In genomic region chr4:154807042-154807630, GRCh38 we compare ENCODE assay signal across 8 cellular contexts. TPM values are rescaled to one million over a fixed set of nuclear protein-coding genes. Genes with fewer than 3 reads are reported as not detected.
DNase-seq lines count a peak whose midpoint lies in the region; ATAC-seq and TF ChIP-seq lines count a peak whose summit lies in the region.

No MANE protein-coding gene starts in this region.

- no peaks in the 10 kb centered on the region for H3K27me3 Mint-ChIP-seq in activated CD8-positive, alpha-beta T cell treated with anti-CD3 and anti-CD28 coated beads for 36 hours
- H3K27me3 Mint-ChIP-seq in activated CD8-positive, alpha-beta T cell treated with anti-CD3 and anti-CD28 coated beads, Interleukin-2, amount 10 ng/mL, durations not matched to agents 7 days and 5 days (ENCODE audit: low read depth), result no peaks in the 10 kb centered on the region
- no peaks in the 10 kb centered on the region; the same call in 1 of the 2 replicates for H3K27me3 Mint-ChIP-seq in HFFc6 (ENCODE audit: insufficient read depth)
- peaks cover 3% of the 10 kb centered on the region for H3K27me3 Mint-ChIP-seq in activated CD4-positive, alpha-beta T cell treated with anti-CD3 and anti-CD28 coated beads for 36 hours

- no peaks in the 10 kb centered on the region for H3K4me1 Mint-ChIP-seq in activated CD8-positive, alpha-beta T cell treated with anti-CD3 and anti-CD28 coated beads for 36 hours (ENCODE audit: low read depth)
- no peaks in the 10 kb centered on the region for H3K4me1 Mint-ChIP-seq in activated CD8-positive, alpha-beta T cell treated with anti-CD3 and anti-CD28 coated beads, Interleukin-2, amount 10 ng/mL, durations not matched to agents 7 days and 5 days (ENCODE audit: low read depth)
- H3K4me1 Mint-ChIP-seq in HFFc6 (ENCODE audit: low read depth), result no peaks in the 10 kb centered on the region
- H3K4me1 Mint-ChIP-seq in activated CD4-positive, alpha-beta T cell treated with anti-CD3 and anti-CD28 coated beads for 36 hours, result no peaks in the 10 kb centered on the region

- H3K27ac ChIP-seq in colonic mucosa (no peak overlapping the region), ovary (no peak overlapping the region)

- no peak for ATAC-seq in activated CD8-positive, alpha-beta T cell treated with anti-CD3 and anti-CD28 coated beads for 36 hours
- no peak for ATAC-seq in activated CD8-positive, alpha-beta T cell treated with anti-CD3 and anti-CD28 coated beads, Interleukin-2, amount 10 ng/mL, durations not matched to agents 7 days and 5 days
- ATAC-seq in activated CD4-positive, alpha-beta T cell treated with anti-CD3 and anti-CD28 coated beads for 36 hours, result no peak

- CTCF ChIA-PET in activated CD8-positive, alpha-beta T cell treated with anti-CD3 and anti-CD28 coated beads for 36 hours (lab: Charles Lee), result interaction anchor here (1.1 to 1.5 kb wide), 5 partner anchors 11 to 980 kb away, joined by 3 to 5 read pairs (median 3); no protein-coding TSS in a partner anchor
- CTCF ChIA-PET in activated CD8-positive, alpha-beta T cell treated with anti-CD3 and anti-CD28 coated beads, Interleukin-2, amount 10 ng/mL, durations not matched to agents 7 days and 5 days (lab: Charles Lee), result interaction anchor here (0.9 to 1.6 kb wide), 6 partner anchors 254 to 980 kb away, joined by 3 to 6 read pairs (median 4); partner anchors contain the start of gene PLRG1
- CTCF ChIA-PET in activated CD4-positive, alpha-beta T cell treated with anti-CD3 and anti-CD28 coated beads for 36 hours (lab: Charles Lee), result interaction anchor here (0.6 to 1.9 kb wide), 7 partner anchors 10 to 1144 kb away, joined by 3 to 6 read pairs (median 4); no protein-coding TSS in a partner anchor

- H3K4me1 ChIP-seq in colonic mucosa, result no peaks in the 10 kb centered on the region
- no peaks in the 10 kb centered on the region for H3K4me1 ChIP-seq in ovary (ENCODE audit: insufficient read depth)

- intact Hi-C loops in activated CD8-positive, alpha-beta T cell treated with anti-CD3 and anti-CD28 coated beads for 36 hours (cut with micrococcal nuclease), result no loop called here
- intact Hi-C loops in colonic mucosa (cut with DNase I), result loop anchor here (10.0 kb wide), 1 partner anchor 568 kb away; the partner anchor contains the start of gene MAP9
- intact Hi-C loops in ovary (cut with DNase I), result no loop called here
- intact Hi-C loops in activated CD4-positive, alpha-beta T cell treated with anti-CD3 and anti-CD28 coated beads for 36 hours (cut with DNase I, micrococcal nuclease), result loop anchor here (1.0 to 5.0 kb wide), 5 partner anchors 545 to 980 kb away; no protein-coding TSS in a partner anchor

- no peak overlapping the region for H3K4me3 Mint-ChIP-seq in activated CD8-positive, alpha-beta T cell treated with anti-CD3 and anti-CD28 coated beads for 36 hours
- no peak overlapping the region for H3K4me3 Mint-ChIP-seq in activated CD8-positive, alpha-beta T cell treated with anti-CD3 and anti-CD28 coated beads, Interleukin-2, amount 10 ng/mL, durations not matched to agents 7 days and 5 days
- peak overlapping the region; percentile 73 for H3K4me3 Mint-ChIP-seq in HFFc6
- no peak overlapping the region for H3K4me3 Mint-ChIP-seq in activated CD4-positive, alpha-beta T cell treated with anti-CD3 and anti-CD28 coated beads for 36 hours

- peak; percentile 71 for TF ChIP-seq CTCF in activated CD8-positive, alpha-beta T cell treated with anti-CD3 and anti-CD28 coated beads for 36 hours (IDR thresholded peaks at IDR 0.05)
- peak; percentile 89 for TF ChIP-seq CTCF in HFFc6 (IDR thresholded peaks at IDR 0.05)
- peak; percentile 29 for TF ChIP-seq CTCF in colonic mucosa (IDR thresholded peaks at IDR 0.05)
- TF ChIP-seq CTCF in ovary (IDR thresholded peaks at IDR 0.05), result peak in 2 of 3 donors; percentile 9 to 27

- H3K9me3 ChIP-seq in colonic mucosa (no peaks in the 10 kb centered on the region), ovary (no peaks in the 10 kb centered on the region)

- H3K27me3 ChIP-seq in colonic mucosa (no peaks in the 10 kb centered on the region), ovary (no peaks in the 10 kb centered on the region)

- no peaks in the 10 kb centered on the region for H3K36me3 Mint-ChIP-seq in activated CD8-positive, alpha-beta T cell treated with anti-CD3 and anti-CD28 coated beads for 36 hours (ENCODE audit: low read depth)
- H3K36me3 Mint-ChIP-seq in activated CD8-positive, alpha-beta T cell treated with anti-CD3 and anti-CD28 coated beads, Interleukin-2, amount 10 ng/mL, durations not matched to agents 7 days and 5 days (ENCODE audit: low read depth), result no peaks in the 10 kb centered on the region
- H3K36me3 Mint-ChIP-seq in HFFc6 (ENCODE audit: low read depth), result no peaks in the 10 kb centered on the region
- H3K36me3 Mint-ChIP-seq in activated CD4-positive, alpha-beta T cell treated with anti-CD3 and anti-CD28 coated beads for 36 hours (ENCODE audit: low read depth), result no peaks in the 10 kb centered on the region

- H3K9ac ChIP-seq in colonic mucosa (ENCODE audit: low read depth in 2 of 2, low read length in 2 of 2), result no peak overlapping the region

- no peaks in the 10 kb centered on the region for H3K36me3 ChIP-seq in colonic mucosa
- no peaks in the 10 kb centered on the region for H3K36me3 ChIP-seq in ovary

- TF ChIP-seq EP300 in ovary (IDR thresholded peaks at IDR 0.05), result no peak

- DNase-seq in activated CD8-positive, alpha-beta T cell treated with anti-CD3 and anti-CD28 coated beads for 36 hours, result no peak
- DNase-seq in activated CD8-positive, alpha-beta T cell treated with anti-CD3 and anti-CD28 coated beads, Interleukin-2, amount 10 ng/mL, durations not matched to agents 7 days and 5 days, result no peak
- DNase-seq in HFFc6 (peak; percentile 48), NCI-H1694 treated with DMSO at 0.1 percent for 48 hours (lab: John Stamatoyannopoulos, UW) (peak; percentile 50), colonic mucosa (no peak), ovary (no peak), iPS-NIHi11 (ENCODE audit: low spot score) (no peak)
- DNase-seq in activated CD4-positive, alpha-beta T cell treated with anti-CD3 and anti-CD28 coated beads for 36 hours, result no peak

- POLR2A ChIA-PET in activated CD8-positive, alpha-beta T cell treated with anti-CD3 and anti-CD28 coated beads for 36 hours (lab: Charles Lee), result no interaction called here
- POLR2A ChIA-PET in activated CD8-positive, alpha-beta T cell treated with anti-CD3 and anti-CD28 coated beads, Interleukin-2, amount 10 ng/mL, durations not matched to agents 7 days and 5 days (lab: Charles Lee), result no interaction called here
- POLR2A ChIA-PET in activated CD4-positive, alpha-beta T cell treated with anti-CD3 and anti-CD28 coated beads for 36 hours (lab: Charles Lee), result interaction anchor here (0.6 kb wide), 1 partner anchor 258 kb away, joined by 3 read pairs; no protein-coding TSS in a partner anchor

- WGBS in ovary, 3 donors, result 13 to 17% (median 14%) methylated on average over 3 of the region's 3 CpGs

- no peak overlapping the region for H3K27ac Mint-ChIP-seq in activated CD8-positive, alpha-beta T cell treated with anti-CD3 and anti-CD28 coated beads for 36 hours
- no peak overlapping the region for H3K27ac Mint-ChIP-seq in activated CD8-positive, alpha-beta T cell treated with anti-CD3 and anti-CD28 coated beads, Interleukin-2, amount 10 ng/mL, durations not matched to agents 7 days and 5 days
- no peak overlapping the region for H3K27ac Mint-ChIP-seq in HFFc6
- no peak overlapping the region for H3K27ac Mint-ChIP-seq in activated CD4-positive, alpha-beta T cell treated with anti-CD3 and anti-CD28 coated beads for 36 hours

- TF ChIP-seq POLR2A in ovary (IDR thresholded peaks at IDR 0.05), result no peak

- no peaks in the 10 kb centered on the region for H3K9me3 Mint-ChIP-seq in activated CD8-positive, alpha-beta T cell treated with anti-CD3 and anti-CD28 coated beads for 36 hours
- no peaks in the 10 kb centered on the region for H3K9me3 Mint-ChIP-seq in activated CD8-positive, alpha-beta T cell treated with anti-CD3 and anti-CD28 coated beads, Interleukin-2, amount 10 ng/mL, durations not matched to agents 7 days and 5 days (ENCODE audit: insufficient read depth)
- H3K9me3 Mint-ChIP-seq in HFFc6, result no peaks in the 10 kb centered on the region
- H3K9me3 Mint-ChIP-seq in activated CD4-positive, alpha-beta T cell treated with anti-CD3 and anti-CD28 coated beads for 36 hours (ENCODE audit: low read depth), result no peaks in the 10 kb centered on the region

- H3K4me3 ChIP-seq in colonic mucosa (no peak overlapping the region), ovary (no peak overlapping the region)

RNA-seq across cellular contexts. Expression of gene RBM46, which starts 26.1 kb away (rescaled TPM):
- total RNA-seq in activated CD8-positive, alpha-beta T cell treated with anti-CD3 and anti-CD28 coated beads for 36 hours, result not detected
- total RNA-seq in activated CD8-positive, alpha-beta T cell treated with anti-CD3 and anti-CD28 coated beads, Interleukin-2, amount 10 ng/mL, durations not matched to agents 7 days and 5 days, result not detected
- not detected for total RNA-seq in HFFc6 (2021; fragmentation: NEBNext Ultra II Directional; extraction: Animal tissue kit (Norgen Biotek cat#: 25700))
- total RNA-seq in colonic mucosa (not detected), ovary (under 1 TPM in 1 of 7 donors, not detected in 6; 0.15 TPM)
- polyA plus RNA-seq in ovary, result under 1 TPM; 0.08 to 0.15 TPM
- total RNA-seq in activated CD4-positive, alpha-beta T cell treated with anti-CD3 and anti-CD28 coated beads for 36 hours, result not detected

Comparison
In these comparisons a context has a peak if more than half of its experiments do, and no peak if none do; other contexts are left out.
1. DNase-seq: peak in HFFc6 (single experiment) and NCI-H1694 treated with DMSO at 0.1 percent for 48 hours (single experiment); none in activated CD8-positive, alpha-beta T cell treated with anti-CD3 and anti-CD28 coated beads for 36 hours (single experiment), activated CD8-positive, alpha-beta T cell treated with anti-CD3 and anti-CD28 coated beads, Interleukin-2, amount 10 ng/mL, durations not matched to agents 7 days and 5 days (single experiment), colonic mucosa (single experiment), ovary (0 of 5), activated CD4-positive, alpha-beta T cell treated with anti-CD3 and anti-CD28 coated beads for 36 hours (single experiment) and iPS-NIHi11 (single experiment).
2. CTCF ChIP-seq: peak in every context shown above with its lines; median percentile 89 in HFFc6; 71 in activated CD8-positive, alpha-beta T cell treated with anti-CD3 and anti-CD28 coated beads for 36 hours; 29 in colonic mucosa; 18 in ovary.
3. intact Hi-C loops: an anchor here in colonic mucosa (10.0 kb wide) and activated CD4-positive, alpha-beta T cell treated with anti-CD3 and anti-CD28 coated beads for 36 hours (1.0 to 5.0 kb wide); none called in activated CD8-positive, alpha-beta T cell treated with anti-CD3 and anti-CD28 coated beads for 36 hours and ovary.